ENCODE assay signal across 8 cellular contexts in the genomic region with DNA sequence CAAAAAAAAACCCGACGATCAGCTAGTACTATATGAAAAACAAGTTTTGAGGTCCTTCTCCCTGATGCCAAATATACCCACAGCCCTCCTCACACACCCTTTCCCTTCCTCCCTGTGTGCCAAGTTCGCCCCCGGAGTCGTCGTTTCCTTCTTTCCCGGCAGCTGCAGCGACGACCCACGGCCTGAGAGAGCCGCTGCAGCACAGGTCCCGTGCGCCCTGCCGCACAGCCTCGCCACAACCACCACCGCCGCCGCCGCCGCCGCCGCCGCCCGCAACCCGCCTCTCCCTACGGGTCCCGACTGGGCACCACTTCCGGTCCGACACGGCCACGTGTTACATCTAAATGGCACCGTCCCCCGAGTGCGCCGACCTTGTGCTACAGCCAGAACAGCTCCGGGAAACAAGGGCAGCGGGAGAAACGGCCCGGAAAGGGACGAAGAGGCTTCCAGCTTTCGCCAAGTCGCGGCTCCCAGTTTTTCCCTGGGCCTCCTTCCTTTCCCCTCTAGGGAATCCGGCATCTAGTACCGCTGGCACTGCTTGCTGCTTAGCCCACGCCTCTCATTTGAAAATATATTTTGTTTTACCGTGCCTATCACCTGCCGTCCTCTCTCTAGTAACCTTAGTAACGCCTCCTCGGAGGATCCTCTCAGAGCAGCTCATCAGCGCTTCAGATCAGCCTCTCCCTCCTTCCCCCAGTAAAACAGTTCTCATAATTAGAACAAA. TPM values are rescaled to one million over a fixed set of nuclear protein-coding genes. Genes with fewer than 3 reads are reported as not detected.
DNase-seq lines count a peak whose midpoint lies in the region; ATAC-seq and TF ChIP-seq lines count a peak whose summit lies in the region.

A gene with protein sequence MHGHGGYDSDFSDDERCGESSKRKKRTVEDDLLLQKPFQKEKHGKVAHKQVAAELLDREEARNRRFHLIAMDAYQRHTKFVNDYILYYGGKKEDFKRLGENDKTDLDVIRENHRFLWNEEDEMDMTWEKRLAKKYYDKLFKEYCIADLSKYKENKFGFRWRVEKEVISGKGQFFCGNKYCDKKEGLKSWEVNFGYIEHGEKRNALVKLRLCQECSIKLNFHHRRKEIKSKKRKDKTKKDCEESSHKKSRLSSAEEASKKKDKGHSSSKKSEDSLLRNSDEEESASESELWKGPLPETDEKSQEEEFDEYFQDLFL (minus strand): TSS at position 315 of the 724 bp plus-strand sequence. CDS start 2,486 bp downstream, outside the sequence.

- peak within 1 kb of the TSS; percentile 12 for H4K5ac ChIP-seq in H9 (ENCODE audit: insufficient read length, low read depth, low read length)

- no CpG with 5 or more reads among the region's 51 CpGs for WGBS in H9 (ENCODE audit: extremely low coverage, insufficient read length, low lambda C conversion rate)
- WGBS in gastroesophageal sphincter (ENCODE audit: low coverage in 1 of 2), 2 donors: 0% methylated on average over 11 to 25 of the region's 51 CpGs
- WGBS in neuronal stem cell (ENCODE audit: extremely low coverage in 2 of 2, insufficient read length in 2 of 2, insufficient replicate concordance in 1 of 2), 2 donors: no CpG with 5 or more reads among the region's 51 CpGs

- no peaks in the 10 kb centered on the region; the same call in 1 of the 2 replicates for H3K4me1 ChIP-seq in H9 (ENCODE audit: insufficient read depth, low read length)
- H3K4me1 ChIP-seq in gastroesophageal sphincter: peaks cover 7 to 29% (median 9%) of the 10 kb centered on the region in 3 donors
- H3K4me1 ChIP-seq in neuronal stem cell (ENCODE audit: control insufficient read depth in 2 of 2, insufficient read depth in 1 of 2, low read depth in 1 of 2, low read length in 2 of 2): peaks cover 2 to 3% of the 10 kb centered on the region in 2 donors

- peak; percentile 42 to 56 for TF ChIP-seq POLR2A in gastroesophageal sphincter (IDR thresholded peaks at IDR 0.05)

- H2BK120ac ChIP-seq in H9 (ENCODE audit: low read depth, low read length, poor library complexity, severe bottlenecking): no peak within 1 kb of the TSS
- H2BK120ac ChIP-seq in neuronal stem cell (ENCODE audit: low read depth, low read length): no peak within 1 kb of the TSS

- H3K9me3 ChIP-seq in H9 (ENCODE audit: control insufficient read depth, low read depth, low read length): no peaks in the 10 kb centered on the region
- no peaks in the 10 kb centered on the region for H3K9me3 ChIP-seq in MG63
- H3K9me3 ChIP-seq in gastroesophageal sphincter: no peaks in the 10 kb centered on the region
- H3K9me3 ChIP-seq in neuronal stem cell (replicated peaks in 1 of 2; ENCODE audit: control insufficient read depth in 2 of 2, insufficient read depth in 1 of 2, low read depth in 1 of 2, low read length in 2 of 2): no peaks in the 10 kb centered on the region

- H3K27ac ChIP-seq in H9 (ENCODE audit: insufficient read length, low read depth, low read length) (peak within 1 kb of the TSS; percentile 55), gastroesophageal sphincter (peak within 1 kb of the TSS; percentile 86 to 94 (median 90)), neuronal stem cell (replicated peaks; ENCODE audit: low read length) (peak within 1 kb of the TSS; percentile 85)

- TF ChIP-seq EP300 in gastroesophageal sphincter (IDR thresholded peaks at IDR 0.05): no peak

- no peaks in the 10 kb centered on the region for H4K20me1 ChIP-seq in H9 (ENCODE audit: control insufficient read depth, insufficient read depth, insufficient read length)

- H2BK12ac ChIP-seq in H9 (ENCODE audit: insufficient read length, low read depth, low read length): no peak within 1 kb of the TSS
- no peak within 1 kb of the TSS for H2BK12ac ChIP-seq in neuronal stem cell (ENCODE audit: low read length)

- H3K27me3 ChIP-seq in H9 (ENCODE audit: insufficient read depth, low read length) (no peaks in the 10 kb centered on the region), MG63 (no peaks in the 10 kb centered on the region), gastroesophageal sphincter (no peaks in the 10 kb centered on the region), neuronal stem cell (ENCODE audit: control insufficient read depth in 3 of 3, insufficient read depth in 3 of 3, low read depth in 1 of 3, low read length in 3 of 3) (no peaks in the 10 kb centered on the region)

- peak within 1 kb of the TSS; percentile 80 for H3K18ac ChIP-seq in H9 (ENCODE audit: insufficient read length, low read depth, low read length)
- peak within 1 kb of the TSS; percentile 79 for H3K18ac ChIP-seq in neuronal stem cell (ENCODE audit: low read length)

- H2BK20ac ChIP-seq in H9 (ENCODE audit: low read depth, low read length, poor library complexity, severe bottlenecking): no peak within 1 kb of the TSS

- H3K36me3 ChIP-seq in MG63 (peaks cover 13% of the 10 kb centered on the region), gastroesophageal sphincter (peaks cover 0 to 26% of the 10 kb centered on the region in 2 donors), neuronal stem cell (replicated peaks in 1 of 2; ENCODE audit: control insufficient read depth in 2 of 2, insufficient read depth in 2 of 2, low read length in 2 of 2) (peaks cover 2 to 27% of the 10 kb centered on the region in 2 donors)

- H3K23me2 ChIP-seq in H9 (ENCODE audit: insufficient read length, low read depth, low read length, poor library complexity, severe bottlenecking): peaks cover 20% of the 10 kb centered on the region

- H3K14ac ChIP-seq in H9 (ENCODE audit: insufficient read depth, low read length) (peak within 1 kb of the TSS; percentile 88), neuronal stem cell (ENCODE audit: low read length) (no peak within 1 kb of the TSS)

- ATAC-seq in gastroesophageal sphincter: peak; percentile 97

- no peak within 1 kb of the TSS for H3K56ac ChIP-seq in H9 (ENCODE audit: insufficient read length, low read depth, low read length)

- H4K91ac ChIP-seq in H9 (ENCODE audit: insufficient read length, low read depth, low read length): no peak within 1 kb of the TSS
- H4K91ac ChIP-seq in neuronal stem cell (ENCODE audit: low read depth, low read length, poor library complexity): no peak within 1 kb of the TSS

- no peaks in the 10 kb centered on the region for H3K27me3 Mint-ChIP-seq in H9 (ENCODE audit: low read depth)

- peak; percentile 79 for DNase-seq in GF-D8 (lab: John Stamatoyannopoulos, UW)
- DNase-seq in H9: peak; percentile 94
- DNase-seq in MG63: peak; percentile 92
- DNase-seq in SHP77 (lab: John Stamatoyannopoulos, UW): peak; percentile 72 to 84
- DNase-seq in activated gamma-delta T cell treated with Interleukin-2 at 50 U/mL for 16 hours: peak; percentile 88
- peak; percentile 92 for DNase-seq in neuronal stem cell (ENCODE audit: low spot score)

- H4K8ac ChIP-seq in H9 (replicated peaks; ENCODE audit: insufficient read length, low read depth, low read length) (no peak within 1 kb of the TSS), neuronal stem cell (ENCODE audit: low read depth, low read length) (no peak within 1 kb of the TSS)

- H2BK5ac ChIP-seq in H9 (ENCODE audit: insufficient read length, low read length): peak within 1 kb of the TSS; percentile 38
- no peak within 1 kb of the TSS for H2BK5ac ChIP-seq in neuronal stem cell (ENCODE audit: low read length)

- peaks cover 11 to 18% of the 10 kb centered on the region in 2 experiments; a peak in 3 of 4 replicates for H3K4me1 Mint-ChIP-seq in H9

- H3K23ac ChIP-seq in H9 (ENCODE audit: insufficient read length, low read depth, low read length) (no peak within 1 kb of the TSS), neuronal stem cell (ENCODE audit: low read depth, low read length, poor library complexity) (peak within 1 kb of the TSS; percentile 46)

- no peaks in the 10 kb centered on the region for H3K79me1 ChIP-seq in H9 (ENCODE audit: insufficient read depth, low read depth, low read length, poor library complexity, severe bottlenecking)
- H3K79me1 ChIP-seq in neuronal stem cell (ENCODE audit: low read depth, low read length): no peaks in the 10 kb centered on the region

- TF ChIP-seq CTCF in H9 (conservative IDR thresholded peaks at IDR 0.05): peak; percentile 62
- peak in 3 of 4 experiments; percentile 43 to 78 (median 49) for TF ChIP-seq CTCF in gastroesophageal sphincter (IDR thresholded peaks at IDR 0.05)
- no peak for TF ChIP-seq CTCF in subcutaneous adipose tissue (IDR thresholded peaks at IDR 0.05; ENCODE audit: low read depth)

- no peak within 1 kb of the TSS for H2AK5ac ChIP-seq in H9 (ENCODE audit: insufficient read length, low read length)
- H2AK5ac ChIP-seq in neuronal stem cell (ENCODE audit: low read depth, low read length): no peak within 1 kb of the TSS

- no peak within 1 kb of the TSS for H3K4me3 Mint-ChIP-seq in H9

- H3K4ac ChIP-seq in H9 (ENCODE audit: low read depth, low read length) (no peak within 1 kb of the TSS; the same call in 1 of the 2 replicates), neuronal stem cell (ENCODE audit: low read length) (no peak within 1 kb of the TSS)

- H3K9ac ChIP-seq in H9 (ENCODE audit: extremely low read depth, insufficient read length, low read length): peak within 1 kb of the TSS; percentile 86
- H3K9ac ChIP-seq in neuronal stem cell (ENCODE audit: low read depth, low read length, poor library complexity): peak within 1 kb of the TSS; percentile 79

- peaks cover 0 to 12% (median 12%) of the 10 kb centered on the region in 3 experiments; a peak in 5 of 7 replicates for H3K36me3 Mint-ChIP-seq in H9 (ENCODE audit: insufficient read depth in 1 of 3, low read depth in 3 of 3)

- H3K27ac Mint-ChIP-seq in H9: no peak within 1 kb of the TSS

- H3K79me2 ChIP-seq in H9 (ENCODE audit: insufficient read depth, low read length): no peaks in the 10 kb centered on the region

- H2BK15ac ChIP-seq in H9 (ENCODE audit: low read depth, low read length) (no peak within 1 kb of the TSS), neuronal stem cell (ENCODE audit: low read length) (no peak within 1 kb of the TSS)

- peak within 1 kb of the TSS; percentile 98 for H3K4me2 ChIP-seq in H9 (ENCODE audit: insufficient read depth, insufficient read length, low read length)
- peak within 1 kb of the TSS; percentile 60 for H3K4me2 ChIP-seq in neuronal stem cell (ENCODE audit: insufficient read depth, low read length, poor library complexity, severe bottlenecking)

- H3K4me3 ChIP-seq in MG63: peak within 1 kb of the TSS; percentile 73
- peak within 1 kb of the TSS; percentile 67 to 98 for H3K4me3 ChIP-seq in gastroesophageal sphincter
- peak within 1 kb of the TSS; percentile 59 to 90 for H3K4me3 ChIP-seq in neuronal stem cell (ENCODE audit: low read length in 2 of 2)

- peak within 1 kb of the TSS; percentile 93 for H2AFZ ChIP-seq in H9 (ENCODE audit: low read length)
- peak within 1 kb of the TSS; percentile 86 for H2AFZ ChIP-seq in neuronal stem cell (ENCODE audit: low read length)

- H3K9me3 Mint-ChIP-seq in H9: no peaks in the 10 kb centered on the region

- H3T11ph ChIP-seq in H9 (ENCODE audit: low read length): peak within 1 kb of the TSS; percentile 40

RNA-seq across cellular contexts. Expression of the gene that starts here (rescaled TPM):
- total RNA-seq in H9 (2021) (11.7 and 12.4 TPM in 2 replicates), gastroesophageal sphincter (10 to 100 TPM in 2 of 4 donors, 1 to 10 TPM in 2; 8.4 to 28.6 (median 14.3) TPM), subcutaneous adipose tissue (10 to 100 TPM; 13.1 to 30.3 (median 21.4) TPM)
- total RNA-seq in MG63 (2014; rRNA removed; shearing (Covaris generic); ENCODE audit: low replicate concordance): 1.9 and 4.2 TPM in 2 replicates
- polyA plus RNA-seq in neuronal stem cell (2013, experiment 1 of 2): 23.9 TPM
- 24.5 TPM for polyA plus RNA-seq in neuronal stem cell (2013, experiment 2 of 2)

Comparison
In these comparisons a context has a peak if more than half of its experiments do, and no peak if none do; other contexts are left out.
1. Peak in every context shown above with its lines: DNase-seq, ATAC-seq, H3K4me3 ChIP-seq and H3K27ac ChIP-seq.